ENCODE assay signal across 17 cellular contexts in the genomic region with DNA sequence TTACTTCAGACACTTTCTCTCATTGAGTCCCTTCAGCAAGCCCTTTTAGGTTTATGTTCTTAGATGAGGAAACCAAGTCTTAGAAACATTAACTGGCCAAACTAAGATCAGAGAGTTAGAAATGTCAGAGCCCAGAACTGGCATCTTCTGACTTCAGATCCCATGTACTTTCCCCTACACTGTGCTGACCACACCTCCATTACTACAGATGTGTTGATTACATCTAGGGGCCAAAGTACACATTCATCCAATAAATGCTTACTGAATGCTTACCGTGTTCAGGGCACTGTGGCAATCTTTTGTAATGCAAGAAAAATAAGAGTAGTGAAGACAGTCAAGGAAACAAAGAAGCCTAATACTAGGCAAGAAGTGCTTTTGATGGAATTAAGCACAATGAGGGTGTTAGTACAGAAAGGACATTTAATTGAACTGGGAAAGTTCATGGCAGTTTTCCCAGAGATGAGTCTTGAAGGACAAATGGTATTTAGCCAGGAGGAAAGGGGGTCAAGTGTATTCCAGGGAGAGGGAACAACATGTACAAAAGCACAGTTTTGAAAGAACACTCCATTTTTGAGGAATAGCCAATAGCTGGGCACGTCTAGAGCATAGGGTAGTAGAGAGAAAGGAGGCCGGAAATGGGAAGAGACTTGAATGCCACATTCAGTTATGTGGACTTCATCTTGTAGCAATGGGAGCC.
DNase-seq lines count a peak whose midpoint lies in the region; ATAC-seq, FAIRE-seq and TF ChIP-seq lines count a peak whose summit lies in the region.
"Had no signal": no experiment of that assay in that cellular context is flagged by ENCODE, and none has a peak within 500 bp of the region (broad histone marks: within the 10 kb centered on the region; RNA-seq: fewer than 3 reads in every experiment).

No MANE protein-coding gene starts in this region.

- H3K4me3 Mint-ChIP-seq in T-helper 17 cell: no peak overlapping the region
- H3K4me3 Mint-ChIP-seq: activated naive CD8-positive, alpha-beta T cell; T-cell had no signal

- peaks cover 11% of the 10 kb centered on the region for H3K4me1 ChIP-seq in endothelial cell of umbilical vein (ENCODE audit: control insufficient read depth, extremely low read depth, insufficient read depth, low read length)
- peaks cover 3% of the 10 kb centered on the region for H3K4me1 ChIP-seq in mesendoderm (ENCODE audit: control insufficient read depth, low read depth, low read length)
- peaks cover 21% of the 10 kb centered on the region for H3K4me1 ChIP-seq in suprapubic skin
- H3K4me1 ChIP-seq: BLaER1 had no signal

- no peak overlapping the region for H3K4me3 ChIP-seq in endothelial cell of umbilical vein (replicated peaks in 1 of 3; ENCODE audit: insufficient read depth in 1 of 3, low read depth in 1 of 3, low read length in 3 of 3)
- H3K4me3 ChIP-seq in mesendoderm (ENCODE audit: low read length): no peak overlapping the region
- no peak overlapping the region for H3K4me3 ChIP-seq in suprapubic skin
- H3K4me3 ChIP-seq: BLaER1, coronary artery, vagina had no signal

- POLR2A ChIA-PET in endothelial cell of umbilical vein (lab: Charles Lee): no interaction called here

- peak overlapping the region; percentile 85 for H2BK15ac ChIP-seq in mesendoderm (replicated peaks; ENCODE audit: low read depth)

- H3K27ac ChIP-seq in endothelial cell of umbilical vein (ENCODE audit: insufficient read depth, low read depth, low read length) (no peak overlapping the region), mesendoderm (ENCODE audit: low read depth, low read length) (no peak overlapping the region), suprapubic skin (peak overlapping the region; percentile 75)
- H3K27ac ChIP-seq: BLaER1 had no signal

- H3K79me2 ChIP-seq in endothelial cell of umbilical vein (ENCODE audit: control insufficient read depth, insufficient read depth, low read length): no peaks in the 10 kb centered on the region
- H3K79me2 ChIP-seq in mesendoderm (ENCODE audit: control insufficient read depth, insufficient read depth, low read length): no peaks in the 10 kb centered on the region

- H3K27me3 ChIP-seq in endothelial cell of umbilical vein (ENCODE audit: control insufficient read depth in 2 of 2, insufficient read depth in 2 of 2, low read length in 2 of 2) (no peaks in the 10 kb centered on the region), mesendoderm (ENCODE audit: insufficient read depth, low read length, poor library complexity) (no peaks in the 10 kb centered on the region), suprapubic skin (no peaks in the 10 kb centered on the region)
- H3K27me3 ChIP-seq: BLaER1, vagina had no signal

- no peaks in the 10 kb centered on the region for H3K27me3 Mint-ChIP-seq in T-helper 17 cell

- H3K23ac ChIP-seq in mesendoderm (ENCODE audit: low read length): no peak overlapping the region

- H2AFZ ChIP-seq in endothelial cell of umbilical vein (ENCODE audit: low read depth, low read length): peak overlapping the region; percentile 17

- H2AK5ac ChIP-seq in mesendoderm (ENCODE audit: low read length): no peak overlapping the region

- DNase-seq in LoVo (ENCODE audit: low spot score): peak; percentile 83
- no peak for DNase-seq in endothelial cell of umbilical vein (ENCODE audit: low read depth, low spot score)
- DNase-seq in mesendoderm: no peak
- no peak for DNase-seq in suprapubic skin (ENCODE audit: low spot score in 2 of 2)
- DNase-seq in T-helper 17 cell: no peak
- no peak for DNase-seq in GF-D8 (lab: John Stamatoyannopoulos, UW)
- no peak for DNase-seq in germinal center (ENCODE audit: low spot score)
- DNase-seq in activated effector memory CD4-positive, alpha-beta T cell treated with anti-CD3 and anti-CD28 coated beads, Interleukin-2, amount 50 U/mL, for 16 hours: no peak
- DNase-seq: activated CD8-positive, alpha-beta memory T cell treated with anti-CD3 and anti-CD28 coated beads, Interleukin-2, amount 50 U/mL, for 48 hours; DMS79; NCI-H2171 treated with DMSO at 0.1 percent for 48 hours; T-cell had no signal

- FAIRE-seq in endothelial cell of umbilical vein (lab: Jason Lieb, UNC): no peak

- H3K9me1 ChIP-seq in endothelial cell of umbilical vein (replicated peaks; ENCODE audit: control insufficient read depth, extremely low read depth, insufficient read depth, low read length): no peaks in the 10 kb centered on the region

- H3K9me3 ChIP-seq in endothelial cell of umbilical vein (replicated peaks; ENCODE audit: control insufficient read depth, insufficient read depth, low read length) (no peaks in the 10 kb centered on the region), suprapubic skin (no peaks in the 10 kb centered on the region), T-helper 17 cell (ENCODE audit: control insufficient read depth, low read length, poor library complexity, severe bottlenecking) (no peaks in the 10 kb centered on the region)
- H3K9me3 ChIP-seq: BLaER1, vagina had no signal

- no peak overlapping the region for H3K4ac ChIP-seq in mesendoderm (ENCODE audit: low read depth, low read length)

- H3K27ac Mint-ChIP-seq in T-helper 17 cell: no peak overlapping the region
- H3K27ac Mint-ChIP-seq: activated naive CD8-positive, alpha-beta T cell; T-cell had no signal

- CTCF ChIA-PET in endothelial cell of umbilical vein (lab: Charles Lee): no interaction called here

- no TSS peak for BruUV-seq in endothelial cell of umbilical vein (replicated peaks; lab: Mats Ljungman, UMichigan)

- TF ChIP-seq POLR2A in endothelial cell of umbilical vein (IDR thresholded peaks at IDR 0.05; ENCODE audit: low read depth, low read length) (no peak), suprapubic skin (IDR thresholded peaks at IDR 0.05) (no peak)

- H3K4me1 Mint-ChIP-seq in T-helper 17 cell: peaks cover 23% of the 10 kb centered on the region

- H3K79me1 ChIP-seq in mesendoderm (ENCODE audit: low read length): no peaks in the 10 kb centered on the region

- no peak for TF ChIP-seq EP300 in suprapubic skin (IDR thresholded peaks at IDR 0.05)

- no peak overlapping the region for H4K8ac ChIP-seq in mesendoderm (ENCODE audit: low read depth, low read length)

- H3K36me3 ChIP-seq in endothelial cell of umbilical vein (ENCODE audit: control insufficient read depth in 2 of 2, extremely low read depth in 1 of 2, insufficient read depth in 2 of 2, low read length in 2 of 2): no peaks in the 10 kb centered on the region
- no peaks in the 10 kb centered on the region for H3K36me3 ChIP-seq in mesendoderm (ENCODE audit: control insufficient read depth, insufficient read depth, low read length)
- no peaks in the 10 kb centered on the region for H3K36me3 ChIP-seq in suprapubic skin
- H3K36me3 ChIP-seq: BLaER1, vagina had no signal

- no peak overlapping the region for H4K5ac ChIP-seq in mesendoderm (ENCODE audit: low read length)

- no peak overlapping the region for H3K9ac ChIP-seq in endothelial cell of umbilical vein (replicated peaks; ENCODE audit: extremely low read depth, insufficient read depth, low read length)
- no peak overlapping the region for H3K9ac ChIP-seq in mesendoderm (ENCODE audit: low read length)
- H3K9ac ChIP-seq: BLaER1 had no signal

- no peak overlapping the region for H3K4me2 ChIP-seq in endothelial cell of umbilical vein (ENCODE audit: insufficient read depth, low read length)
- no peak overlapping the region for H3K4me2 ChIP-seq in mesendoderm (ENCODE audit: low read length)
- H3K4me2 ChIP-seq: BLaER1 had no signal

- H3K18ac ChIP-seq in mesendoderm (ENCODE audit: low read length): no peak overlapping the region

- H2BK120ac ChIP-seq in mesendoderm (ENCODE audit: low read depth, low read length): peak overlapping the region; percentile 28

- intact Hi-C loops in endothelial cell of umbilical vein (cut with micrococcal nuclease): no loop called here

- dilution Hi-C loops in endothelial cell of umbilical vein (cut with MboI; ENCODE audit: extremely low pct_ligation_motif_present, low sequenced_read_pairs): no loop called here

- H3K36me3 Mint-ChIP-seq in T-helper 17 cell (ENCODE audit: low read depth): peaks cover 2% of the 10 kb centered on the region
- H3K36me3 Mint-ChIP-seq: T-cell had no signal

- no peaks in the 10 kb centered on the region for H4K20me1 ChIP-seq in endothelial cell of umbilical vein (replicated peaks; ENCODE audit: control insufficient read depth, extremely low read depth, insufficient read depth, low read length)
- H4K20me1 ChIP-seq: BLaER1 had no signal

- no peak overlapping the region for H2BK5ac ChIP-seq in mesendoderm (ENCODE audit: low read length)

- WGBS in mesendoderm (ENCODE audit: extremely low coverage, insufficient coverage, low lambda C conversion rate): no CpG with 5 or more reads among the region's 3 CpGs
- 76% methylated on average over 3 of the region's 3 CpGs for WGBS in suprapubic skin

- no peak for ATAC-seq in T-helper 17 cell
- ATAC-seq: activated CD4-positive, CD25-positive, alpha-beta regulatory T cell treated with anti-CD3 and anti-CD28 coated beads, Interleukin-2, amount 50 U/mL, for 24 hours; T-cell had no signal

- TF ChIP-seq CTCF in endothelial cell of umbilical vein (IDR thresholded peaks at IDR 0.05; ENCODE audit: extremely low read depth in 1 of 2, insufficient read depth in 1 of 2, low read depth in 1 of 2, low read length in 2 of 2) (no peak), suprapubic skin (IDR thresholded peaks at IDR 0.05) (no peak)

- no peak overlapping the region for H3K56ac ChIP-seq in mesendoderm (ENCODE audit: low read length)

TF ChIP-seq in endothelial cell of umbilical vein, 7 proteins besides CTCF, POLR2A, EP300 and RAD21:
- no peak for TF ChIP-seq EZH2 (IDR thresholded peaks at IDR 0.05; ENCODE audit: borderline replicate concordance, low read depth, low read length, severe bottlenecking)
- no peak for TF ChIP-seq MYC (IDR thresholded peaks at IDR 0.05; ENCODE audit: low read depth, low read length)
- no peak for TF ChIP-seq GATA2 (IDR thresholded peaks at IDR 0.05; ENCODE audit: insufficient read depth, insufficient read length, low read depth, low read length)
- no peak for TF ChIP-seq MAX (IDR thresholded peaks at IDR 0.05; ENCODE audit: insufficient read depth, insufficient read length)
- TF ChIP-seq FOS (IDR thresholded peaks at IDR 0.05; ENCODE audit: borderline replicate concordance, insufficient read depth, low read length): no peak
- TF ChIP-seq JUN (IDR thresholded peaks at IDR 0.05; ENCODE audit: borderline replicate concordance, insufficient read depth, insufficient read length, low read depth): no peak
- TF ChIP-seq POLR2AphosphoS5 (IDR thresholded peaks at IDR 0.05; ENCODE audit: insufficient read depth, low read depth, low read length): no peak
TF ChIP-seq in endothelial cell of umbilical vein: peak in this region for 0.
